28 cellular contexts compared by ENCODE assay signal in genomic region chr1:15107897-15108296, GRCh38. TPM values are rescaled to one million over a fixed set of nuclear protein-coding genes. Genes with fewer than 3 reads are reported as not detected.
"Had no signal": no experiment of that assay in that cellular context is flagged by ENCODE, and none has a peak within 500 bp of the region (broad histone marks: within the 10 kb centered on the region; RNA-seq: fewer than 3 reads in every experiment).

No MANE protein-coding gene starts in this region.

- H3K36me3 Mint-ChIP-seq: naive thymus-derived CD4-positive, alpha-beta T cell; stimulated activated memory B cell treated with anti-CD40 and anti-IgM and Interleukin-4, amounts not matched to agents 10 μg/mL and 1 μg/mL and 100 μg/mL, for 72 hours; type B pancreatic cell had no signal

- H3K4me1 ChIP-seq: parathyroid adenoma, psoas muscle, right lobe of liver, sigmoid colon, suprapubic skin, testis, tibial artery, transverse colon, upper lobe of right lung, uterus had no signal

- H3K9ac ChIP-seq: parathyroid adenoma had no signal

- H3K4me1 Mint-ChIP-seq: stimulated activated memory B cell treated with anti-CD40 and anti-IgM and Interleukin-4, amounts not matched to agents 10 μg/mL and 1 μg/mL and 100 μg/mL, for 72 hours had no signal

- FAIRE-seq: small intestine had no signal

- H3K27me3 Mint-ChIP-seq: stimulated activated memory B cell treated with anti-CD40 and anti-IgM and Interleukin-4, amounts not matched to agents 10 μg/mL and 1 μg/mL and 100 μg/mL, for 72 hours; type B pancreatic cell had no signal

- H3K4me3 ChIP-seq: ovary, psoas muscle, right lobe of liver, sigmoid colon, suprapubic skin, testis, tibial artery, transverse colon, upper lobe of right lung, uterus had no signal

- ATAC-seq: naive thymus-derived CD4-positive, alpha-beta T cell; psoas muscle; right cardiac atrium; right lobe of liver; stimulated activated memory B cell treated with anti-CD40 and anti-IgM and Interleukin-4, amounts not matched to agents 10 μg/mL and 1 μg/mL and 100 μg/mL, for 72 hours; stimulated activated naive CD8-positive, alpha-beta T cell treated with anti-CD3 and anti-CD28 coated beads, Interleukin-15, amount 100 ng/mL, for 72 hours; stimulated activated naive CD8-positive, alpha-beta T cell treated with anti-CD3 and anti-CD28 coated beads, Interleukin-15, Interleukin-2, amounts not matched to agents 100 U/mL and 50 U/mL, for 24 hours; upper lobe of right lung had no signal

- H3K79me2 ChIP-seq: parathyroid adenoma had no signal

- H3K4me3 Mint-ChIP-seq: naive thymus-derived CD4-positive, alpha-beta T cell; nephron; stimulated activated memory B cell treated with anti-CD40 and anti-IgM and Interleukin-4, amounts not matched to agents 10 μg/mL and 1 μg/mL and 100 μg/mL, for 72 hours; stimulated activated naive CD8-positive, alpha-beta T cell treated with anti-CD3 and anti-CD28 coated beads, Interleukin-15, amount 100 ng/mL, for 72 hours; type B pancreatic cell had no signal

- H3K36me3 ChIP-seq: neutrophil, ovary, right lobe of liver, sigmoid colon, suprapubic skin, transverse colon, upper lobe of right lung, uterus had no signal

- H3K27me3 ChIP-seq: ovary, right lobe of liver, suprapubic skin, testis, tibial artery, transverse colon, upper lobe of right lung, uterus had no signal

- H3K27ac ChIP-seq: neutrophil, ovary, parathyroid adenoma, psoas muscle, right lobe of liver, sigmoid colon, suprapubic skin, testis, tibial artery, transverse colon, upper lobe of right lung, uterus had no signal

- H3K9me3 Mint-ChIP-seq: stimulated activated memory B cell treated with anti-CD40 and anti-IgM and Interleukin-4, amounts not matched to agents 10 μg/mL and 1 μg/mL and 100 μg/mL, for 72 hours; stimulated activated naive CD8-positive, alpha-beta T cell treated with anti-CD3 and anti-CD28 coated beads, Interleukin-15, amount 100 ng/mL, for 72 hours; type B pancreatic cell had no signal

- H3K27ac Mint-ChIP-seq: naive thymus-derived CD4-positive, alpha-beta T cell; nephron; progenitor cell of endocrine pancreas; stimulated activated memory B cell treated with anti-CD40 and anti-IgM and Interleukin-4, amounts not matched to agents 10 μg/mL and 1 μg/mL and 100 μg/mL, for 72 hours; stimulated activated naive CD8-positive, alpha-beta T cell treated with anti-CD3 and anti-CD28 coated beads, Interleukin-15, amount 100 ng/mL, for 72 hours; type B pancreatic cell had no signal

- DNase-seq: naive thymus-derived CD4-positive, alpha-beta T cell; nucleus accumbens; ovary; psoas muscle; right cardiac atrium; right lobe of liver; sigmoid colon; small intestine; stimulated activated CD4-positive, alpha-beta T cell treated with anti-CD3 and anti-CD28 coated beads, Interleukin-15, amount 100 ng/mL, for 24 hours; stimulated activated CD4-positive, alpha-beta T cell treated with anti-CD3 and anti-CD28 coated beads, Interleukin-2, amount 100 ng/mL, for 24 hours; stimulated activated CD4-positive, alpha-beta T cell treated with anti-CD3 and anti-CD28 coated beads, Interleukin-2, amount 100 ng/mL, for 48 hours; stimulated activated CD4-positive, alpha-beta T cell treated with anti-CD3 and anti-CD28 coated beads, Interleukin-4, amount 100 ng/mL, for 24 hours; stimulated activated naive CD4-positive, alpha-beta T cell; stimulated activated naive CD8-positive, alpha-beta T cell treated with anti-CD3 and anti-CD28 coated beads, Interleukin-15, amount 100 ng/mL, for 72 hours; stimulated activated naive CD8-positive, alpha-beta T cell treated with anti-CD3 and anti-CD28 coated beads, Interleukin-15, Interleukin-2, amounts not matched to agents 100 U/mL and 50 U/mL, for 24 hours; substantia nigra; testis; tibial artery; transverse colon; upper lobe of right lung; uterus had no signal

- H2AFZ ChIP-seq: parathyroid adenoma had no signal

- H3K9me3 ChIP-seq: neutrophil, ovary, psoas muscle, right lobe of liver, sigmoid colon, suprapubic skin, testis, uterus had no signal

RNA-seq across cellular contexts. Expression of gene TMEM51, which starts 45.6 kb away (rescaled TPM):
- polyA plus RNA-seq: naive thymus-derived CD4-positive, alpha-beta T cell had no signal
